In the genomic region with DNA sequence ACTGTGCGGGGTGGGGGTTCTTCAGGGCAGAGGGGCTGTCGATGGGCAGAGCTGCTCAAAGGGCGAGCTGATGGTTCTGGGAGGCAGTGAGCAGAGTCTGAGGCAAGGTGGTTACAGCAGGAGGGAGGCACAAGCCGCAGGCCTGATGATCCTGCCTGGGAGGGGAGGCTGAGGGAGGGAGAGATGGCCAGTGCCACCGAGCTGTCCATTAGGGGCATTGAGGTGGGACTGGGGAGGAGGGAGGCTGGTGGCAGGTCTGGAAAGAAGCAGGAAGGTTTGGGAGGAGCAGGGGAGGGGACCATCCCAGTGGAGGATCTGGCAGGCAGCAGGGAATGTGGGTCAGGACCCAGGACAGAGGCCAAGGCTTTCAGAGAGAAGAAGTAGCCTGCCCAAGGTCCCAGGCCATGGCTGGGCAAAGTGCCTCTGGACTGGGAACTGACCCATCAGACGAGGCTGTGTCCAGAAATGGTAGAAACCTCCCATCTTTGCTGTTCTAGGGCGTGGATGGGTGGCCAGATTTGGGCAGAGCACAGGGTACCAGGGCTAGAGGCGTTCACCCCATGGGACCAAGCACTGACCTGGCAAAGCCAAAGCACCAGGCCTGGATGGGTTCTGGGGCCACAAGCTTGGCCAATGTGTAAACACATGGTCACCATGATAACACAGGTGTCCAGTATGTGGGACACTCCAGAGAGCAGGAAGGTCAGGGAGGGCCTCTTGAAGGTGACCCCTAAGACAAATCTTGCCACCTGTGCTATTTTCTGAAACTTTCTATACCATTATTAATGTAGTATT, we compare ENCODE assay signal across 15 cellular contexts. TPM values are rescaled to one million over a fixed set of nuclear protein-coding genes. Genes with fewer than 3 reads are reported as not detected.
A peak's percentile ranks its signal among the peaks of the same experiment; 100 is the strongest.
DNase-seq lines count a peak whose midpoint lies in the region; ATAC-seq and TF ChIP-seq lines count a peak whose summit lies in the region.
"Had no signal": no experiment of that assay in that cellular context is flagged by ENCODE, and none has a peak within 500 bp of the region (broad histone marks: within the 10 kb centered on the region; RNA-seq: fewer than 3 reads in every experiment).

No MANE protein-coding gene starts in this region.

- no peak overlapping the region for H2BK120ac ChIP-seq in H9 (ENCODE audit: low read depth, low read length, poor library complexity, severe bottlenecking)

- H3K14ac ChIP-seq in H9 (ENCODE audit: insufficient read depth, low read length) = no peak overlapping the region; the same call in 1 of the 2 replicates

- no peak overlapping the region for H3K4me2 ChIP-seq in H9 (ENCODE audit: insufficient read depth, insufficient read length, low read length)

- ATAC-seq in WTC11 (peak; percentile 39; the same call in 1 of the 2 replicates), GM18868 (IDR thresholded peaks at IDR 0.05; ENCODE audit: unreplicated experiment) (no peak)

- H3K4me3 Mint-ChIP-seq in H9 (no peak overlapping the region), WTC11 (no peak overlapping the region)
- H3K4me3 Mint-ChIP-seq: CD8-positive, alpha-beta memory T cell had no signal

- no peak overlapping the region for H3K56ac ChIP-seq in H9 (ENCODE audit: insufficient read length, low read depth, low read length)

- no peak overlapping the region for H2AFZ ChIP-seq in H9 (ENCODE audit: low read length)

- H2BK12ac ChIP-seq in H9 (ENCODE audit: insufficient read length, low read depth, low read length) = no peak overlapping the region

- H3T11ph ChIP-seq in H9 (ENCODE audit: low read length) = no peak overlapping the region

- H3K4me1 Mint-ChIP-seq in H9 (peaks cover 0 to 7% of the 10 kb centered on the region in 2 experiments; a peak in 3 of 4 replicates), WTC11 (no peaks in the 10 kb centered on the region)
- H3K4me1 Mint-ChIP-seq: CD8-positive, alpha-beta memory T cell had no signal

- H3K4me1 ChIP-seq in H9 (ENCODE audit: insufficient read depth, low read length) = no peaks in the 10 kb centered on the region
- H3K4me1 ChIP-seq: Peyer's patch had no signal

- WGBS in H9 (ENCODE audit: extremely low coverage, insufficient read length, low lambda C conversion rate) = no CpG with 5 or more reads among the region's 8 CpGs

- no peak overlapping the region for H2BK20ac ChIP-seq in H9 (ENCODE audit: low read depth, low read length, poor library complexity, severe bottlenecking)

- H3K79me1 ChIP-seq in H9 (ENCODE audit: insufficient read depth, low read depth, low read length, poor library complexity, severe bottlenecking) = no peaks in the 10 kb centered on the region

- H2BK15ac ChIP-seq in H9 (ENCODE audit: low read depth, low read length) = no peak overlapping the region

- H3K4ac ChIP-seq in H9 (ENCODE audit: low read depth, low read length) = no peak overlapping the region

- TF ChIP-seq CTCF in H9 (conservative IDR thresholded peaks at IDR 0.05) (no peak), WTC11 (IDR thresholded peaks at IDR 0.05) (no peak)

- H4K5ac ChIP-seq in H9 (ENCODE audit: insufficient read length, low read depth, low read length) = no peak overlapping the region

- H3K79me2 ChIP-seq in H9 (ENCODE audit: insufficient read depth, low read length) = no peaks in the 10 kb centered on the region

- POLR2A ChIA-PET in WTC11 (lab: Charles Lee) = no interaction called here

- H3K27me3 ChIP-seq in H9 (ENCODE audit: insufficient read depth, low read length) = no peaks in the 10 kb centered on the region; the same call in 1 of the 2 replicates
- H3K27me3 ChIP-seq: Peyer's patch had no signal

- H3K23ac ChIP-seq in H9 (ENCODE audit: insufficient read length, low read depth, low read length) = no peak overlapping the region

- H4K8ac ChIP-seq in H9 (replicated peaks; ENCODE audit: insufficient read length, low read depth, low read length) = no peak overlapping the region

- CTCF ChIA-PET in WTC11 (lab: Charles Lee) = interaction anchor here (1.3 kb wide), 1 partner anchor 35 kb away, joined by 5 read pairs; no protein-coding TSS in a partner anchor

- no peaks in the 10 kb centered on the region for H3K36me3 Mint-ChIP-seq in H9 (ENCODE audit: insufficient read depth in 1 of 3, low read depth in 3 of 3)
- no peaks in the 10 kb centered on the region for H3K36me3 Mint-ChIP-seq in WTC11

- H3K27ac Mint-ChIP-seq in H9 = no peak overlapping the region
- H3K27ac Mint-ChIP-seq in WTC11 = no peak overlapping the region
- H3K27ac Mint-ChIP-seq: CD8-positive, alpha-beta memory T cell had no signal

- no peak overlapping the region for H3K18ac ChIP-seq in H9 (ENCODE audit: insufficient read length, low read depth, low read length)

- H4K20me1 ChIP-seq in H9 (ENCODE audit: control insufficient read depth, insufficient read depth, insufficient read length) = no peaks in the 10 kb centered on the region

- DNase-seq in H9 = peak; percentile 32
- DNase-seq in WTC11 (ENCODE audit: low spot score) = no peak
- DNase-seq in mesenteric fat pad (ENCODE audit: low spot score) = peak; percentile 53
- DNase-seq in stimulated activated CD8-positive, alpha-beta memory T cell treated with anti-CD3 and anti-CD28 coated beads, Interleukin-4, amount 100 ng/mL, for 48 hours = peak; percentile 13
- DNase-seq in hepatic stellate cell (ENCODE audit: low spot score) = no peak
- no peak for DNase-seq in amygdala (lab: John Stamatoyannopoulos, UW)
- DNase-seq: DMS 273 treated with DMSO at 0.1 percent for 48 hours, NCI-H1417 treated with DMSO at 0.1 percent for 48 hours, NCI-H2029, NCI-H2171 treated with DMSO at 0.1 percent for 48 hours, NCI-H82, SHP77 had no signal

- no peak overlapping the region for H2BK5ac ChIP-seq in H9 (ENCODE audit: insufficient read length, low read length)

- no peaks in the 10 kb centered on the region for H3K23me2 ChIP-seq in H9 (ENCODE audit: insufficient read length, low read depth, low read length, poor library complexity, severe bottlenecking)

- H3K27me3 Mint-ChIP-seq in H9 (ENCODE audit: low read depth) = peaks cover 52% of the 10 kb centered on the region
- H3K27me3 Mint-ChIP-seq in WTC11 (ENCODE audit: low read depth) = peaks cover 3% of the 10 kb centered on the region; the same call in 1 of the 2 replicates

- H4K91ac ChIP-seq in H9 (ENCODE audit: insufficient read length, low read depth, low read length) = no peak overlapping the region

- H3K9me3 Mint-ChIP-seq in H9 (no peaks in the 10 kb centered on the region), WTC11 (no peaks in the 10 kb centered on the region)

- H3K9me3 ChIP-seq in H9 (ENCODE audit: control insufficient read depth, low read depth, low read length) = no peaks in the 10 kb centered on the region
- H3K9me3 ChIP-seq: Peyer's patch had no signal

- H3K27ac ChIP-seq in H9 (ENCODE audit: insufficient read length, low read depth, low read length) = no peak overlapping the region
- H3K27ac ChIP-seq: Peyer's patch had no signal

- H3K9ac ChIP-seq in H9 (ENCODE audit: extremely low read depth, insufficient read length, low read length) = no peak overlapping the region

- no peak overlapping the region for H2AK5ac ChIP-seq in H9 (ENCODE audit: insufficient read length, low read length)

TF ChIP-seq in WTC11, 78 proteins besides CTCF, POLR2A, EP300 and RAD21:
- TF ChIP-seq GABPB1 (CRISPR knock-in tag; IDR thresholded peaks at IDR 0.05) (no peak), PRRX2 (CRISPR knock-in tag; IDR thresholded peaks at IDR 0.05) (no peak), TEAD4 (CRISPR knock-in tag; IDR thresholded peaks at IDR 0.05) (no peak), ZNF263 (CRISPR knock-in tag; IDR thresholded peaks at IDR 0.05; ENCODE audit: low read depth) (no peak), EMX1 (CRISPR knock-in tag; IDR thresholded peaks at IDR 0.05) (no peak), SMAD4 (CRISPR knock-in tag; IDR thresholded peaks at IDR 0.05) (no peak)
- TF ChIP-seq, protein P1, sequence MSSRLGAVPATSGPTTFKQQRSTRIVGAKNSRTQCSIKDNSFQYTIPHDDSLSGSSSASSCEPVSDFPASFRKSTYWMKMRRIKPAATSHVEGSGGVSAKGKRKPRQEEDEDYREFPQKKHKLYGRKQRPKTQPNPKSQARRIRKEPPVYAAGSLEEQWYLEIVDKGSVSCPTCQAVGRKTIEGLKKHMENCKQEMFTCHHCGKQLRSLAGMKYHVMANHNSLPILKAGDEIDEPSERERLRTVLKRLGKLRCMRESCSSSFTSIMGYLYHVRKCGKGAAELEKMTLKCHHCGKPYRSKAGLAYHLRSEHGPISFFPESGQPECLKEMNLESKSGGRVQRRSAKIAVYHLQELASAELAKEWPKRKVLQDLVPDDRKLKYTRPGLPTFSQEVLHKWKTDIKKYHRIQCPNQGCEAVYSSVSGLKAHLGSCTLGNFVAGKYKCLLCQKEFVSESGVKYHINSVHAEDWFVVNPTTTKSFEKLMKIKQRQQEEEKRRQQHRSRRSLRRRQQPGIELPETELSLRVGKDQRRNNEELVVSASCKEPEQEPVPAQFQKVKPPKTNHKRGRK (CRISPR knock-in tag; IDR thresholded peaks at IDR 0.05; ENCODE audit: borderline replicate concordance) = no peak

RNA-seq across cellular contexts. Expression of a gene that starts 55.5 kb away (rescaled TPM):
- total RNA-seq in H9 (2021) = 0.13 TPM in 2 replicates
- 0.14 to 0.26 TPM (median 0.21 TPM) in 3 replicates for total RNA-seq in WTC11 (2021)
- 54.8 TPM for total RNA-seq in mesenteric fat pad
- total RNA-seq: CD8-positive, alpha-beta memory T cell had no signal

Comparison
In these comparisons a context has a peak if more than half of its experiments do, and no peak if none do; other contexts are left out.
1. DNase-seq: peak in H9 (single experiment), mesenteric fat pad (single experiment) and stimulated activated CD8-positive, alpha-beta memory T cell treated with anti-CD3 and anti-CD28 coated beads, Interleukin-4, amount 100 ng/mL, for 48 hours (single experiment); none in WTC11 (single experiment), hepatic stellate cell (single experiment) and amygdala (0 of 56).
2. RNA of a gene that starts 55.5 kb away (total RNA-seq): 54.8 TPM in mesenteric fat pad (single experiment); 0.14 to 0.26 TPM in WTC11 and 0.13 TPM in H9; every median in the first group is over 10 times any median in the second.